8 cellular contexts compared by ENCODE assay signal in the genomic region with DNA sequence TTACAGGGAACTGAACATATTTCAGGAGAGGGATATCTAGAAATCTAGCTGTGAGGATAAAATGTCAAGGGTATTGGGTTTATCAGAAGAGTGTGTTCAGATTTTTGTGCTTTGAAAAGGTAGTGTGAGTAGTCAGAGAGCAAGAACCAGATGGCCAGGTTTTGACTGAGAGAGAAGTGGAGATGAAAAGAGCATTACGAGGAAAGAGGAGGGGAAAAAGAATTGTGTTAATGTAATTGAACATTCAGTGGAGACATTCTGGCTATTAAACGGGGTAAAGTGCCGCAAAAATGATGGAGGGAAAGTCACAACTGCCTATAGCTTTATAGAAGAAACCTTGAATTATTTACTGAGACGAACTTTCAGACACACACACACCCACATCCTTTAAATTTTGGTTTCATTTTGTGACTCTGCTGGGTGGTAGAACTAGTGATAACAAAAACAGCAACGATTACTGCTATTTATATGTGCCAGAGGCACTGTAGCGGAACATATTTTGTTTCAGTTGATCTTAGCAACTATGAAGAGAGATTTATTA.
A peak's percentile ranks its signal among the peaks of the same experiment; 100 is the strongest.
DNase-seq lines count a peak whose midpoint lies in the region; ATAC-seq lines count a peak whose summit lies in the region.

No MANE protein-coding gene starts in this region.

- POLR2A ChIA-PET in activated naive CD8-positive, alpha-beta T cell treated with anti-CD3 and anti-CD28 coated beads, Interleukin-2, amount 10 ng/mL, durations not matched to agents 7 days and 5 days (lab: Charles Lee), result interaction anchor here (0.9 to 1.1 kb wide), 2 partner anchors 255 to 397 kb away, joined by 3 read pairs; partner anchors contain the start of gene RAD52

- peak; percentile 87 for ATAC-seq in activated naive CD8-positive, alpha-beta T cell treated with anti-CD3 and anti-CD28 coated beads, Interleukin-2, amount 10 ng/mL, durations not matched to agents 7 days and 5 days (ENCODE audit: low read depth)
- peak; percentile 82 for ATAC-seq in HG03103 (IDR thresholded peaks at IDR 0.05; ENCODE audit: low read depth, unreplicated experiment)

- H3K36me3 Mint-ChIP-seq in activated naive CD8-positive, alpha-beta T cell treated with anti-CD3 and anti-CD28 coated beads, Interleukin-2, amount 10 ng/mL, durations not matched to agents 7 days and 5 days, result peaks cover 9% of the 10 kb centered on the region
- peaks cover 3% of the 10 kb centered on the region for H3K36me3 Mint-ChIP-seq in activated naive CD8-positive, alpha-beta T cell treated with anti-CD3 and anti-CD28 coated beads for 36 hours
- no peaks in the 10 kb centered on the region for H3K36me3 Mint-ChIP-seq in activated T-helper 1 cell treated with anti-CD3 and anti-CD28 coated beads, Interleukin-12 subunit alpha, Interleukin-12 subunit beta, Interleukin-2, Interleukin-4 antibody, amounts not matched to agents 30 ng/mL and 10 ng/mL and 1 ng/mL, durations not matched to agents 14 hours and 24 hours and 36 hours (ENCODE audit: low read depth)

- peaks cover 7% of the 10 kb centered on the region for H3K4me1 Mint-ChIP-seq in activated naive CD8-positive, alpha-beta T cell treated with anti-CD3 and anti-CD28 coated beads, Interleukin-2, amount 10 ng/mL, durations not matched to agents 7 days and 5 days
- H3K4me1 Mint-ChIP-seq in activated naive CD8-positive, alpha-beta T cell treated with anti-CD3 and anti-CD28 coated beads for 36 hours, result peaks cover 2% of the 10 kb centered on the region
- H3K4me1 Mint-ChIP-seq in activated T-helper 1 cell treated with anti-CD3 and anti-CD28 coated beads, Interleukin-12 subunit alpha, Interleukin-12 subunit beta, Interleukin-2, Interleukin-4 antibody, amounts not matched to agents 30 ng/mL and 10 ng/mL and 1 ng/mL, durations not matched to agents 14 hours and 24 hours and 36 hours (ENCODE audit: low read depth), result peaks cover 7% of the 10 kb centered on the region

- no peaks in the 10 kb centered on the region for H3K9me3 Mint-ChIP-seq in activated naive CD8-positive, alpha-beta T cell treated with anti-CD3 and anti-CD28 coated beads, Interleukin-2, amount 10 ng/mL, durations not matched to agents 7 days and 5 days
- no peaks in the 10 kb centered on the region for H3K9me3 Mint-ChIP-seq in activated naive CD8-positive, alpha-beta T cell treated with anti-CD3 and anti-CD28 coated beads for 36 hours
- no peaks in the 10 kb centered on the region for H3K9me3 Mint-ChIP-seq in activated T-helper 1 cell treated with anti-CD3 and anti-CD28 coated beads, Interleukin-12 subunit alpha, Interleukin-12 subunit beta, Interleukin-2, Interleukin-4 antibody, amounts not matched to agents 30 ng/mL and 10 ng/mL and 1 ng/mL, durations not matched to agents 14 hours and 24 hours and 36 hours

- no peak for DNase-seq in activated naive CD8-positive, alpha-beta T cell treated with anti-CD3 and anti-CD28 coated beads, Interleukin-2, amount 10 ng/mL, durations not matched to agents 7 days and 5 days
- no peak for DNase-seq in activated naive CD8-positive, alpha-beta T cell treated with anti-CD3 and anti-CD28 coated beads for 36 hours
- DNase-seq in activated T-helper 1 cell treated with anti-CD3 and anti-CD28 coated beads, Interleukin-12 subunit alpha, Interleukin-12 subunit beta, Interleukin-2, Interleukin-4 antibody, amounts not matched to agents 30 ng/mL and 10 ng/mL and 1 ng/mL, durations not matched to agents 14 hours and 24 hours and 36 hours (ENCODE audit: low spot score), result peak; percentile 2
- DNase-seq in lung microvascular endothelial cell (ENCODE audit: low read depth in 2 of 2) (peak; percentile 55 to 64), NCI-H146 (lab: John Stamatoyannopoulos, UW) (no peak), NCI-H345 treated with DMSO at 0.1 percent for 48 hours (lab: John Stamatoyannopoulos, UW; ENCODE audit: unreplicated experiment) (no peak), NOMO-1 treated with DMSO at 0.1 percent for 48 hours (lab: John Stamatoyannopoulos, UW; ENCODE audit: unreplicated experiment) (no peak)

- no peak overlapping the region for H3K27ac Mint-ChIP-seq in activated naive CD8-positive, alpha-beta T cell treated with anti-CD3 and anti-CD28 coated beads, Interleukin-2, amount 10 ng/mL, durations not matched to agents 7 days and 5 days
- no peak overlapping the region for H3K27ac Mint-ChIP-seq in activated naive CD8-positive, alpha-beta T cell treated with anti-CD3 and anti-CD28 coated beads for 36 hours
- H3K27ac Mint-ChIP-seq in activated T-helper 1 cell treated with anti-CD3 and anti-CD28 coated beads, Interleukin-12 subunit alpha, Interleukin-12 subunit beta, Interleukin-2, Interleukin-4 antibody, amounts not matched to agents 30 ng/mL and 10 ng/mL and 1 ng/mL, durations not matched to agents 14 hours and 24 hours and 36 hours, result no peak overlapping the region

- H3K4me3 Mint-ChIP-seq in activated naive CD8-positive, alpha-beta T cell treated with anti-CD3 and anti-CD28 coated beads, Interleukin-2, amount 10 ng/mL, durations not matched to agents 7 days and 5 days, result no peak overlapping the region
- H3K4me3 Mint-ChIP-seq in activated naive CD8-positive, alpha-beta T cell treated with anti-CD3 and anti-CD28 coated beads for 36 hours, result no peak overlapping the region
- no peak overlapping the region for H3K4me3 Mint-ChIP-seq in activated T-helper 1 cell treated with anti-CD3 and anti-CD28 coated beads, Interleukin-12 subunit alpha, Interleukin-12 subunit beta, Interleukin-2, Interleukin-4 antibody, amounts not matched to agents 30 ng/mL and 10 ng/mL and 1 ng/mL, durations not matched to agents 14 hours and 24 hours and 36 hours

- intact Hi-C loops in activated T-helper 1 cell treated with anti-CD3 and anti-CD28 coated beads, Interleukin-12 subunit alpha, Interleukin-12 subunit beta, Interleukin-2, Interleukin-4 antibody, amounts not matched to agents 30 ng/mL and 10 ng/mL and 1 ng/mL, durations not matched to agents 14 hours and 24 hours and 36 hours (cut with micrococcal nuclease), result loop anchor here (5.0 kb wide), 3 partner anchors 87 to 388 kb away; partner anchors contain the start of gene FBXL14

- no peaks in the 10 kb centered on the region for H3K27me3 Mint-ChIP-seq in activated naive CD8-positive, alpha-beta T cell treated with anti-CD3 and anti-CD28 coated beads, Interleukin-2, amount 10 ng/mL, durations not matched to agents 7 days and 5 days
- no peaks in the 10 kb centered on the region for H3K27me3 Mint-ChIP-seq in activated naive CD8-positive, alpha-beta T cell treated with anti-CD3 and anti-CD28 coated beads for 36 hours
- H3K27me3 Mint-ChIP-seq in activated T-helper 1 cell treated with anti-CD3 and anti-CD28 coated beads, Interleukin-12 subunit alpha, Interleukin-12 subunit beta, Interleukin-2, Interleukin-4 antibody, amounts not matched to agents 30 ng/mL and 10 ng/mL and 1 ng/mL, durations not matched to agents 14 hours and 24 hours and 36 hours (ENCODE audit: insufficient read depth), result no peaks in the 10 kb centered on the region

Comparison
In these comparisons a context has a peak if more than half of its experiments do, and no peak if none do; other contexts are left out.
1. DNase-seq: peak in activated T-helper 1 cell treated with anti-CD3 and anti-CD28 coated beads, Interleukin-12 subunit alpha, Interleukin-12 subunit beta, Interleukin-2, Interleukin-4 antibody, amounts not matched to agents 30 ng/mL and 10 ng/mL and 1 ng/mL, durations not matched to agents 14 hours and 24 hours and 36 hours (single experiment) and lung microvascular endothelial cell (2 of 2); none in activated naive CD8-positive, alpha-beta T cell treated with anti-CD3 and anti-CD28 coated beads, Interleukin-2, amount 10 ng/mL, durations not matched to agents 7 days and 5 days (single experiment), activated naive CD8-positive, alpha-beta T cell treated with anti-CD3 and anti-CD28 coated beads for 36 hours (single experiment), NCI-H146 (single experiment), NCI-H345 treated with DMSO at 0.1 percent for 48 hours (single experiment) and NOMO-1 treated with DMSO at 0.1 percent for 48 hours (single experiment).